ENCODE assay signal across 8 cellular contexts in genomic region chrX:135985123-135985973, GRCh38. TPM values are rescaled to one million over a fixed set of nuclear protein-coding genes. Genes with fewer than 3 reads are reported as not detected.
DNase-seq lines count a peak whose midpoint lies in the region; ATAC-seq and TF ChIP-seq lines count a peak whose summit lies in the region.

Gene SLC9A6, plus strand, starts transcription at chrX:135985435. Its CDS starts 224 bp downstream, at chrX:135985659.

- TF ChIP-seq CTCF in GM12875 (IDR thresholded peaks at IDR 0.05; ENCODE audit: borderline replicate concordance, insufficient read depth, low read depth, low read length) (no peak), HFF-Myc (IDR thresholded peaks at IDR 0.05; ENCODE audit: low read depth, low read length, missing control alignments) (no peak), ascending aorta (IDR thresholded peaks at IDR 0.05) (no peak)

- H3K36me3 Mint-ChIP-seq in T-helper 17 cell (ENCODE audit: low read depth), result peaks cover 3% of the 10 kb centered on the region

- peaks cover 50% of the 10 kb centered on the region for H3K4me1 Mint-ChIP-seq in T-helper 17 cell

- intact Hi-C loops in ascending aorta (cut with DNase I), result no loop called here

- H3K27ac ChIP-seq in ascending aorta (peak within 1 kb of the TSS; percentile 76), rectal smooth muscle tissue (ENCODE audit: low read depth, low read length) (peak within 1 kb of the TSS; percentile 67)

- peak within 1 kb of the TSS; percentile 94 for H3K4me3 Mint-ChIP-seq in T-helper 17 cell

- DNase-seq in HFF-Myc (ENCODE audit: extremely low read depth, low read depth) (no peak), NCI-H1092 treated with DMSO at 0.1 percent for 48 hours (lab: John Stamatoyannopoulos, UW) (peak; percentile 75), T-helper 17 cell (peak; percentile 43 to 70 (median 66)), ascending aorta (ENCODE audit: low spot score in 2 of 2) (peak in 1 of 2 donors; percentile 80), hepatic stellate cell (ENCODE audit: low spot score) (peak; percentile 38), HPDE6-E6E7 (ENCODE audit: extremely low spot score) (no peak)

- H3K27ac Mint-ChIP-seq in T-helper 17 cell, result peak within 1 kb of the TSS; percentile 96

- H3K27me3 Mint-ChIP-seq in T-helper 17 cell, result no peaks in the 10 kb centered on the region

- ATAC-seq in T-helper 17 cell, result peak; percentile 93

- H3K27me3 ChIP-seq in ascending aorta (no peaks in the 10 kb centered on the region), rectal smooth muscle tissue (ENCODE audit: control insufficient read depth, insufficient read depth, low read length) (peaks cover 3% of the 10 kb centered on the region)

- H3K4me1 ChIP-seq in ascending aorta, result peaks cover 0 to 3% of the 10 kb centered on the region in 2 donors
- H3K4me1 ChIP-seq in rectal smooth muscle tissue (ENCODE audit: control insufficient read depth, insufficient read depth, low read length), result no peaks in the 10 kb centered on the region

- H3K4me3 ChIP-seq in GM12875 (ENCODE audit: low read depth, low read length), result peak within 1 kb of the TSS; percentile 78
- peak within 1 kb of the TSS; percentile 61 for H3K4me3 ChIP-seq in HFF-Myc (replicated peaks; ENCODE audit: low read depth, low read length)
- peak within 1 kb of the TSS; percentile 60 to 73 for H3K4me3 ChIP-seq in ascending aorta
- H3K4me3 ChIP-seq in rectal smooth muscle tissue (ENCODE audit: low read length), result peak within 1 kb of the TSS; percentile 66

- no peaks in the 10 kb centered on the region for H3K36me3 ChIP-seq in ascending aorta
- no peaks in the 10 kb centered on the region for H3K36me3 ChIP-seq in rectal smooth muscle tissue (ENCODE audit: control insufficient read depth, insufficient read depth, low read length)

- H3K9ac ChIP-seq in rectal smooth muscle tissue (ENCODE audit: low read length), result peak within 1 kb of the TSS; percentile 66

- H3K9me3 ChIP-seq in T-helper 17 cell (ENCODE audit: control insufficient read depth, low read length, poor library complexity, severe bottlenecking) (no peaks in the 10 kb centered on the region), ascending aorta (no peaks in the 10 kb centered on the region)

RNA-seq across cellular contexts. Expression of gene SLC9A6, which starts in this region (rescaled TPM):
- total RNA-seq in T-helper 17 cell (10 to 100 TPM; 23.9 to 26.3 TPM), ascending aorta (8.3 TPM)

Comparison
In these comparisons a context has a peak if more than half of its experiments do, and no peak if none do; other contexts are left out.
1. DNase-seq: peak in NCI-H1092 treated with DMSO at 0.1 percent for 48 hours (single experiment), T-helper 17 cell (3 of 3) and hepatic stellate cell (single experiment); none in HFF-Myc (single experiment) and HPDE6-E6E7 (single experiment).
2. Peak in every context shown above with its lines, with median percentiles within 50 percentile points of each other: H3K4me3 ChIP-seq.